Comparison of ENCODE assay signal across 8 cellular contexts in genomic region chr6:7261030-7261841, GRCh38.
A peak's percentile ranks its signal among the peaks of the same experiment; 100 is the strongest.
DNase-seq lines count a peak whose midpoint lies in the region; TF ChIP-seq lines count a peak whose summit lies in the region.

No MANE protein-coding gene starts in this region.

- peaks cover 5% of the 10 kb centered on the region for H3K4me1 ChIP-seq in rectal smooth muscle tissue (ENCODE audit: control insufficient read depth, insufficient read depth, low read length)

- H3K9ac ChIP-seq in rectal smooth muscle tissue (ENCODE audit: low read length): peak overlapping the region; percentile 26

- in situ Hi-C loops in astrocyte of the spinal cord (cut with HindIII; ENCODE audit: low sequenced_read_pairs): no loop called here

- peak overlapping the region; percentile 75 for H3K27ac ChIP-seq in rectal smooth muscle tissue (ENCODE audit: low read depth, low read length)

- no peak; the same call in 1 of the 2 replicates for TF ChIP-seq RAD21 in Ishikawa (IDR thresholded peaks at IDR 0.05; ENCODE audit: low read depth)

- no peak for TF ChIP-seq CTCF in GM20000 (IDR thresholded peaks at IDR 0.05; ENCODE audit: extremely low read depth, missing control alignments)
- TF ChIP-seq CTCF in astrocyte of the spinal cord (IDR thresholded peaks at IDR 0.05; ENCODE audit: low read depth, low read length): no peak

- H3K36me3 ChIP-seq in rectal smooth muscle tissue (ENCODE audit: control insufficient read depth, insufficient read depth, low read length): no peaks in the 10 kb centered on the region

- DNase-seq in D341Med (ENCODE audit: low spot score) (peak; percentile 94), GM20000 (ENCODE audit: low spot score) (peak; percentile 77), RPMI8226 (peak; percentile 94), astrocyte of the spinal cord (ENCODE audit: low read depth, low spot score) (peak; percentile 86), hippocampal formation (lab: John Stamatoyannopoulos, UW) (peak; percentile 69 to 80), cortex of kidney (lab: John Stamatoyannopoulos, UW) (no peak)

- H3K4me3 ChIP-seq in astrocyte of the spinal cord (ENCODE audit: low read depth, low read length): peak overlapping the region; percentile 70
- peak overlapping the region; percentile 96 for H3K4me3 ChIP-seq in rectal smooth muscle tissue (ENCODE audit: low read length)

- TF ChIP-seq EP300 in Ishikawa (IDR thresholded peaks at IDR 0.05; ENCODE audit: borderline replicate concordance): 0 out of 2 replicates have a peak, but pooled peaks have one; percentile 10

- no peaks in the 10 kb centered on the region for H3K27me3 ChIP-seq in rectal smooth muscle tissue (ENCODE audit: control insufficient read depth, insufficient read depth, low read length)

TF ChIP-seq in Ishikawa, 13 proteins besides CTCF, POLR2A, EP300 and RAD21:
- TF ChIP-seq TCF12 (IDR thresholded peaks at IDR 0.05; ENCODE audit: low read depth): no peak
- peak; percentile 71 for TF ChIP-seq EGR1 (IDR thresholded peaks at IDR 0.05)
- TF ChIP-seq FOXM1 (IDR thresholded peaks at IDR 0.05; ENCODE audit: borderline replicate concordance, low read depth): no peak
- TF ChIP-seq MAX (IDR thresholded peaks at IDR 0.05): peak; percentile 72
- TF ChIP-seq ZBTB7A (IDR thresholded peaks at IDR 0.05; ENCODE audit: low read depth): peak; percentile 89
- peak; percentile 61 for TF ChIP-seq USF1 (IDR thresholded peaks at IDR 0.05)
- no peak for TF ChIP-seq CREB1 (IDR thresholded peaks at IDR 0.05; ENCODE audit: low read depth)
- no peak for TF ChIP-seq REST (IDR thresholded peaks at IDR 0.05; ENCODE audit: low read depth)
- peak; percentile 4; the same call in 1 of the 2 replicates for TF ChIP-seq NFIC (IDR thresholded peaks at IDR 0.05)
- no peak for TF ChIP-seq TEAD4 (IDR thresholded peaks at IDR 0.05)
- TF ChIP-seq YY1 (IDR thresholded peaks at IDR 0.05; ENCODE audit: low read depth): peak; percentile 89
- peak; percentile 46 for TF ChIP-seq TAF1 (IDR thresholded peaks at IDR 0.05; ENCODE audit: low read depth)
- no peak for TF ChIP-seq CEBPB (IDR thresholded peaks at IDR 0.05)
